10 cellular contexts compared by ENCODE assay signal in the genomic region with DNA sequence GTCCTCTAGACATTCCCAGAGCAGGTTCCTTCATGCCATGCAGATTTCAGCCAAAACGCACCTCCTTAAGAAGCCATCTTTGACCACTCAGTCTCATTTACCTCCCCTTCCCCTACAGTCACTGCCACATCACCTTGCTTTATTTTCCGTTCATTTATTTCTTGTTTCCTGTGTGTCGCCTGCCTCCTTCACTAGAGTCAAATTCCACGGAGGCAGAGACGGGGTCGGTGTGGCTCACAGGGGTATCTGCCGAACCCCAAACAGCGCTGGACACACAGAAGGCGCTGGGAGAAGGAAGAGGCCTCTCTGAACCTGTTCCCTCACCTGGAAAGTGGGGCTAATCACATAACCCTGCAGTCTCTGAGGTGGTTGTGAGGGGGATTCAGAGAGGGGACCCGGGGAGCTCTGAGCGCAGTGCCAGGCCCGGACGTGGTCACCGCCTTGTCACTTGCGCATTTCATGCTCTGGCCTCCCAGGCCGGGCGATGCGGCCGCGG. TPM values are rescaled to one million over a fixed set of nuclear protein-coding genes. Genes with fewer than 3 reads are reported as not detected.
DNase-seq lines count a peak whose midpoint lies in the region; ATAC-seq and TF ChIP-seq lines count a peak whose summit lies in the region.
"Had no signal": no experiment of that assay in that cellular context is flagged by ENCODE, and none has a peak within 500 bp of the region (broad histone marks: within the 10 kb centered on the region; RNA-seq: fewer than 3 reads in every experiment).

No MANE protein-coding gene starts in this region.

- H3K27me3 ChIP-seq in lower lobe of right lung (ENCODE audit: low read depth) (peaks cover 51% of the 10 kb centered on the region), testis (no peaks in the 10 kb centered on the region)

- H3K36me3 ChIP-seq in lower lobe of right lung (no peaks in the 10 kb centered on the region), testis (ENCODE audit: low read depth, missing control alignments) (no peaks in the 10 kb centered on the region)

- H3K4me3 Mint-ChIP-seq in activated CD4-positive, alpha-beta T cell treated with anti-CD3 and anti-CD28 coated beads, Interleukin-2, amount 10 ng/mL, durations not matched to agents 24 days and 14 days, result peak overlapping the region; percentile 13
- peak overlapping the region; percentile 67 for H3K4me3 Mint-ChIP-seq in activated T-helper 1 cell treated with anti-CD3 and anti-CD28 coated beads, Interleukin-12 subunit alpha, Interleukin-12 subunit beta, Interleukin-2, Interleukin-4 antibody, amounts not matched to agents 30 ng/mL and 10 ng/mL and 1 ng/mL, durations not matched to agents 14 hours and 24 hours and 36 hours

- no peak overlapping the region for H3K27ac Mint-ChIP-seq in activated CD4-positive, alpha-beta T cell treated with anti-CD3 and anti-CD28 coated beads, Interleukin-2, amount 10 ng/mL, durations not matched to agents 24 days and 14 days
- H3K27ac Mint-ChIP-seq in activated T-helper 1 cell treated with anti-CD3 and anti-CD28 coated beads, Interleukin-12 subunit alpha, Interleukin-12 subunit beta, Interleukin-2, Interleukin-4 antibody, amounts not matched to agents 30 ng/mL and 10 ng/mL and 1 ng/mL, durations not matched to agents 14 hours and 24 hours and 36 hours, result no peak overlapping the region

- H3K9me3 Mint-ChIP-seq in activated CD4-positive, alpha-beta T cell treated with anti-CD3 and anti-CD28 coated beads, Interleukin-2, amount 10 ng/mL, durations not matched to agents 24 days and 14 days, result no peaks in the 10 kb centered on the region
- no peaks in the 10 kb centered on the region for H3K9me3 Mint-ChIP-seq in activated T-helper 1 cell treated with anti-CD3 and anti-CD28 coated beads, Interleukin-12 subunit alpha, Interleukin-12 subunit beta, Interleukin-2, Interleukin-4 antibody, amounts not matched to agents 30 ng/mL and 10 ng/mL and 1 ng/mL, durations not matched to agents 14 hours and 24 hours and 36 hours

- peaks cover 64% of the 10 kb centered on the region for H3K27me3 Mint-ChIP-seq in activated CD4-positive, alpha-beta T cell treated with anti-CD3 and anti-CD28 coated beads, Interleukin-2, amount 10 ng/mL, durations not matched to agents 24 days and 14 days
- peaks cover 58% of the 10 kb centered on the region for H3K27me3 Mint-ChIP-seq in activated T-helper 1 cell treated with anti-CD3 and anti-CD28 coated beads, Interleukin-12 subunit alpha, Interleukin-12 subunit beta, Interleukin-2, Interleukin-4 antibody, amounts not matched to agents 30 ng/mL and 10 ng/mL and 1 ng/mL, durations not matched to agents 14 hours and 24 hours and 36 hours (ENCODE audit: insufficient read depth)

- no peaks in the 10 kb centered on the region for H3K9me3 ChIP-seq in lower lobe of right lung
- H3K9me3 ChIP-seq in testis, result no peaks in the 10 kb centered on the region

- H3K36me3 Mint-ChIP-seq in activated CD4-positive, alpha-beta T cell treated with anti-CD3 and anti-CD28 coated beads, Interleukin-2, amount 10 ng/mL, durations not matched to agents 24 days and 14 days (ENCODE audit: low read depth), result no peaks in the 10 kb centered on the region
- no peaks in the 10 kb centered on the region for H3K36me3 Mint-ChIP-seq in activated T-helper 1 cell treated with anti-CD3 and anti-CD28 coated beads, Interleukin-12 subunit alpha, Interleukin-12 subunit beta, Interleukin-2, Interleukin-4 antibody, amounts not matched to agents 30 ng/mL and 10 ng/mL and 1 ng/mL, durations not matched to agents 14 hours and 24 hours and 36 hours (ENCODE audit: low read depth)

- H3K27ac ChIP-seq in lower lobe of right lung (no peak overlapping the region), testis (no peak overlapping the region)

- peaks cover 6% of the 10 kb centered on the region for H3K4me1 Mint-ChIP-seq in activated CD4-positive, alpha-beta T cell treated with anti-CD3 and anti-CD28 coated beads, Interleukin-2, amount 10 ng/mL, durations not matched to agents 24 days and 14 days
- peaks cover 7% of the 10 kb centered on the region for H3K4me1 Mint-ChIP-seq in activated T-helper 1 cell treated with anti-CD3 and anti-CD28 coated beads, Interleukin-12 subunit alpha, Interleukin-12 subunit beta, Interleukin-2, Interleukin-4 antibody, amounts not matched to agents 30 ng/mL and 10 ng/mL and 1 ng/mL, durations not matched to agents 14 hours and 24 hours and 36 hours (ENCODE audit: low read depth)

- intact Hi-C loops in activated CD4-positive, alpha-beta T cell treated with anti-CD3 and anti-CD28 coated beads, Interleukin-2, amount 10 ng/mL, durations not matched to agents 24 days and 14 days (cut with micrococcal nuclease), result no loop called here
- intact Hi-C loops in activated T-helper 1 cell treated with anti-CD3 and anti-CD28 coated beads, Interleukin-12 subunit alpha, Interleukin-12 subunit beta, Interleukin-2, Interleukin-4 antibody, amounts not matched to agents 30 ng/mL and 10 ng/mL and 1 ng/mL, durations not matched to agents 14 hours and 24 hours and 36 hours (cut with micrococcal nuclease), result no loop called here
- intact Hi-C loops in lower lobe of right lung (cut with DNase I), result no loop called here
- intact Hi-C loops in testis (cut with DNase I; ENCODE audit: low total_unique reads), result no loop called here

- WGBS in testis, 2 donors, result 37 to 42% methylated on average over 9 to 20 of the region's 20 CpGs

- no peak for DNase-seq in activated CD4-positive, alpha-beta T cell treated with anti-CD3 and anti-CD28 coated beads, Interleukin-2, amount 10 ng/mL, durations not matched to agents 24 days and 14 days
- no peak for DNase-seq in activated CD4-positive, alpha-beta T cell treated with anti-CD3 and anti-CD28 coated beads, Interleukin-2, amount 50 U/mL, for 4 hours
- no peak for DNase-seq in activated T-helper 1 cell treated with anti-CD3 and anti-CD28 coated beads, Interleukin-12 subunit alpha, Interleukin-12 subunit beta, Interleukin-2, Interleukin-4 antibody, amounts not matched to agents 30 ng/mL and 10 ng/mL and 1 ng/mL, durations not matched to agents 14 hours and 24 hours and 36 hours (ENCODE audit: low spot score)
- no peak for DNase-seq in lower lobe of right lung
- no peak for DNase-seq in testis
- DNase-seq in stimulated activated naive CD4-positive, alpha-beta T cell treated with Interleukin-2 at 50 U/mL for 16 hours (lab: John Stamatoyannopoulos, UW), result no peak

- peaks cover 9% of the 10 kb centered on the region for H3K4me1 ChIP-seq in lower lobe of right lung
- peaks cover 10% of the 10 kb centered on the region for H3K4me1 ChIP-seq in testis

- no peak for TF ChIP-seq POLR2A in testis (IDR thresholded peaks at IDR 0.05)

- ATAC-seq in lower lobe of right lung (no peak), HG03045 (IDR thresholded peaks at IDR 0.05; ENCODE audit: unreplicated experiment) (no peak), HG03342 (IDR thresholded peaks at IDR 0.05; ENCODE audit: unreplicated experiment) (no peak)

- no peak for TF ChIP-seq CTCF in lower lobe of right lung (IDR thresholded peaks at IDR 0.05)
- no peak for TF ChIP-seq CTCF in testis (IDR thresholded peaks at IDR 0.05)

- H3K4me3 ChIP-seq in lower lobe of right lung (peak overlapping the region; percentile 70), testis (peak overlapping the region; percentile 57 to 73)

RNA-seq across cellular contexts. Expression of gene DMBX1, which starts 23.6 kb away (rescaled TPM):
- total RNA-seq in activated CD4-positive, alpha-beta T cell treated with anti-CD3 and anti-CD28 coated beads, Interleukin-2, amount 10 ng/mL, durations not matched to agents 24 days and 14 days, result 0.07 TPM in 1 of 2 replicates, not detected in the other
- not detected in 2 replicates for total RNA-seq in activated T-helper 1 cell treated with anti-CD3 and anti-CD28 coated beads, Interleukin-12 subunit alpha, Interleukin-12 subunit beta, Interleukin-2, Interleukin-4 antibody, amounts not matched to agents 30 ng/mL and 10 ng/mL and 1 ng/mL, durations not matched to agents 14 hours and 24 hours and 36 hours
- not detected for total RNA-seq in lower lobe of right lung
- total RNA-seq in testis, result 1 to 10 TPM; 1.7 to 2.0 TPM
- polyA plus RNA-seq in testis (ENCODE audit: insufficient read depth, low read depth, low replicate concordance), result 1.1 TPM
- total RNA-seq: activated CD8-positive, alpha-beta memory T cell treated with anti-CD3 and anti-CD28 coated beads for 36 hours; mononuclear cell had no signal
